In the genomic region with DNA sequence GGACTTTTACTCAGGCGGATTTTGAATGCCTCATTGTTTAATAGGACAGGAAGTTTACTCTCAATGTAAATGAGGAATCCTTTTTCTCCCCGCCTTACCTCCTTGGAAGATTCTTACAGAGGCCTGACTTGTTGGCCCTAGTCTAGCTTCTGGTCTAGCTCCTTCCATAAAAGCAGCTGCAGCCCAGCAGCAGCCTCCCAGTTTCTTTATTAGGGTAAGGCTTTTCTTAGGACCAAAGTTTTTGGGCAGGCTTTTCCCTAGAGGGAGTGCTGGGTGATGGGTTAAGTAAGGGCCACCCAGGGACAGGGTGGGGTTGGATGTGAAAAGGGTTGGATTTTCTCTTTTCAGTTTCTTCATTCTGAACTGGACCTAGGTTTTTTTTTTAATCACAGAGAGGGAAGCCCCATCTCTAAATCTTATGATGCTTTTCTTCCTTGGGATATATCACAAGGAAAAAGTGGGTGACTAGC, we compare ENCODE assay signal across 1 cellular context.
TF ChIP-seq lines count a peak whose summit lies in the region.

No MANE protein-coding gene starts in this region.

TF ChIP-seq in GM12878, 131 proteins besides CTCF, POLR2A, EP300 and RAD21 (continued from another document):
- TF ChIP-seq, protein P1, sequence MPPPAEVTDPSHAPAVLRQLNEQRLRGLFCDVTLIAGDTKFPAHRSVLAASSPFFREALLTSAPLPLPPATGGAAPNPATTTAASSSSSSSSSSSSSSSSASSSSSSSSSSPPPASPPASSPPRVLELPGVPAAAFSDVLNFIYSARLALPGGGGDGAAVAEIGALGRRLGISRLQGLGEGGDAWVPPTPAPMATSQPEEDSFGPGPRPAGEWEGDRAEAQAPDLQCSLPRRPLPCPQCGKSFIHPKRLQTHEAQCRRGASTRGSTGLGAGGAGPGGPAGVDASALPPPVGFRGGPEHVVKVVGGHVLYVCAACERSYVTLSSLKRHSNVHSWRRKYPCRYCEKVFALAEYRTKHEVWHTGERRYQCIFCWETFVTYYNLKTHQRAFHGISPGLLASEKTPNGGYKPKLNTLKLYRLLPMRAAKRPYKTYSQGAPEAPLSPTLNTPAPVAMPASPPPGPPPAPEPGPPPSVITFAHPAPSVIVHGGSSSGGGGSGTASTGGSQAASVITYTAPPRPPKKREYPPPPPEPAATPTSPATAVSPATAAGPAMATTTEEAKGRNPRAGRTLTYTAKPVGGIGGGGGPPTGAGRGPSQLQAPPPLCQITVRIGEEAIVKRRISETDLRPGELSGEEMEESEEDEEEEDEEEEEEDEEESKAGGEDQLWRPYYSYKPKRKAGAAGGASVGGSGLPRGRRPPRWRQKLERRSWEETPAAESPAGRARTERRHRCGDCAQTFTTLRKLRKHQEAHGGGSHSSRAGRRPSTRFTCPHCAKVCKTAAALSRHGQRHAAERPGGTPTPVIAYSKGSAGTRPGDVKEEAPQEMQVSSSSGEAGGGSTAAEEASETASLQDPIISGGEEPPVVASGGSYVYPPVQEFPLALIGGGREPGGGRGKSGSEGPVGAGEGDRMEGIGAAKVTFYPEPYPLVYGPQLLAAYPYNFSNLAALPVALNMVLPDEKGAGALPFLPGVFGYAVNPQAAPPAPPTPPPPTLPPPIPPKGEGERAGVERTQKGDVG (CRISPR knock-in tag; IDR thresholded peaks at IDR 0.05): no peak
- no peak for TF ChIP-seq RAD51 (IDR thresholded peaks at IDR 0.05)
- no peak for TF ChIP-seq MEF2A (IDR thresholded peaks at IDR 0.05; ENCODE audit: insufficient read depth, low read depth, low read length)
- TF ChIP-seq SIX5 (IDR thresholded peaks at IDR 0.05; ENCODE audit: low read depth, low read length, severe bottlenecking): no peak
- no peak for TF ChIP-seq KLF5 (IDR thresholded peaks at IDR 0.05; ENCODE audit: partially characterized antibody)
- TF ChIP-seq ZZZ3 (IDR thresholded peaks at IDR 0.05; ENCODE audit: control insufficient read depth, insufficient read length, low read depth): no peak
- 0 out of 2 replicates have a peak, but pooled peaks have one; percentile 2 for TF ChIP-seq NFIC (IDR thresholded peaks at IDR 0.05; ENCODE audit: low read depth, low read length)
- no peak for TF ChIP-seq NRF1 (conservative IDR thresholded peaks at IDR 0.05; ENCODE audit: low read depth, low read length)
- TF ChIP-seq, protein P2, sequence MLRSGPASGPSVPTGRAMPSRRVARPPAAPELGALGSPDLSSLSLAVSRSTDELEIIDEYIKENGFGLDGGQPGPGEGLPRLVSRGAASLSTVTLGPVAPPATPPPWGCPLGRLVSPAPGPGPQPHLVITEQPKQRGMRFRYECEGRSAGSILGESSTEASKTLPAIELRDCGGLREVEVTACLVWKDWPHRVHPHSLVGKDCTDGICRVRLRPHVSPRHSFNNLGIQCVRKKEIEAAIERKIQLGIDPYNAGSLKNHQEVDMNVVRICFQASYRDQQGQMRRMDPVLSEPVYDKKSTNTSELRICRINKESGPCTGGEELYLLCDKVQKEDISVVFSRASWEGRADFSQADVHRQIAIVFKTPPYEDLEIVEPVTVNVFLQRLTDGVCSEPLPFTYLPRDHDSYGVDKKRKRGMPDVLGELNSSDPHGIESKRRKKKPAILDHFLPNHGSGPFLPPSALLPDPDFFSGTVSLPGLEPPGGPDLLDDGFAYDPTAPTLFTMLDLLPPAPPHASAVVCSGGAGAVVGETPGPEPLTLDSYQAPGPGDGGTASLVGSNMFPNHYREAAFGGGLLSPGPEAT (IDR thresholded peaks at IDR 0.05; ENCODE audit: low read depth): no peak; the same call in 1 of the 2 replicates
- no peak; the same call in 1 of the 2 replicates for TF ChIP-seq POLR2AphosphoS5 (IDR thresholded peaks at IDR 0.05; ENCODE audit: low read length)
- no peak for TF ChIP-seq SPI1 (IDR thresholded peaks at IDR 0.05; ENCODE audit: borderline replicate concordance, insufficient read depth, low read depth, low read length)
- no peak for TF ChIP-seq EGR1 (IDR thresholded peaks at IDR 0.05; ENCODE audit: borderline replicate concordance in 1 of 2, low read depth in 2 of 2, low read length in 2 of 2)
- TF ChIP-seq ZSCAN29 (IDR thresholded peaks at IDR 0.05): no peak
- TF ChIP-seq, protein P3, sequence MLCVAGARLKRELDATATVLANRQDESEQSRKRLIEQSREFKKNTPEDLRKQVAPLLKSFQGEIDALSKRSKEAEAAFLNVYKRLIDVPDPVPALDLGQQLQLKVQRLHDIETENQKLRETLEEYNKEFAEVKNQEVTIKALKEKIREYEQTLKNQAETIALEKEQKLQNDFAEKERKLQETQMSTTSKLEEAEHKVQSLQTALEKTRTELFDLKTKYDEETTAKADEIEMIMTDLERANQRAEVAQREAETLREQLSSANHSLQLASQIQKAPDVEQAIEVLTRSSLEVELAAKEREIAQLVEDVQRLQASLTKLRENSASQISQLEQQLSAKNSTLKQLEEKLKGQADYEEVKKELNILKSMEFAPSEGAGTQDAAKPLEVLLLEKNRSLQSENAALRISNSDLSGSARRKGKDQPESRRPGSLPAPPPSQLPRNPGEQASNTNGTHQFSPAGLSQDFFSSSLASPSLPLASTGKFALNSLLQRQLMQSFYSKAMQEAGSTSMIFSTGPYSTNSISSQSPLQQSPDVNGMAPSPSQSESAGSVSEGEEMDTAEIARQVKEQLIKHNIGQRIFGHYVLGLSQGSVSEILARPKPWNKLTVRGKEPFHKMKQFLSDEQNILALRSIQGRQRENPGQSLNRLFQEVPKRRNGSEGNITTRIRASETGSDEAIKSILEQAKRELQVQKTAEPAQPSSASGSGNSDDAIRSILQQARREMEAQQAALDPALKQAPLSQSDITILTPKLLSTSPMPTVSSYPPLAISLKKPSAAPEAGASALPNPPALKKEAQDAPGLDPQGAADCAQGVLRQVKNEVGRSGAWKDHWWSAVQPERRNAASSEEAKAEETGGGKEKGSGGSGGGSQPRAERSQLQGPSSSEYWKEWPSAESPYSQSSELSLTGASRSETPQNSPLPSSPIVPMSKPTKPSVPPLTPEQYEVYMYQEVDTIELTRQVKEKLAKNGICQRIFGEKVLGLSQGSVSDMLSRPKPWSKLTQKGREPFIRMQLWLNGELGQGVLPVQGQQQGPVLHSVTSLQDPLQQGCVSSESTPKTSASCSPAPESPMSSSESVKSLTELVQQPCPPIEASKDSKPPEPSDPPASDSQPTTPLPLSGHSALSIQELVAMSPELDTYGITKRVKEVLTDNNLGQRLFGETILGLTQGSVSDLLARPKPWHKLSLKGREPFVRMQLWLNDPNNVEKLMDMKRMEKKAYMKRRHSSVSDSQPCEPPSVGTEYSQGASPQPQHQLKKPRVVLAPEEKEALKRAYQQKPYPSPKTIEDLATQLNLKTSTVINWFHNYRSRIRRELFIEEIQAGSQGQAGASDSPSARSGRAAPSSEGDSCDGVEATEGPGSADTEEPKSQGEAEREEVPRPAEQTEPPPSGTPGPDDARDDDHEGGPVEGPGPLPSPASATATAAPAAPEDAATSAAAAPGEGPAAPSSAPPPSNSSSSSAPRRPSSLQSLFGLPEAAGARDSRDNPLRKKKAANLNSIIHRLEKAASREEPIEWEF (IDR thresholded peaks at IDR 0.05; ENCODE audit: insufficient replicate concordance, low read depth, low read length): no peak
- peak; percentile 51; the same call in 1 of the 2 replicates for TF ChIP-seq MTA3 (IDR thresholded peaks at IDR 0.05; ENCODE audit: borderline replicate concordance, low read length)
- TF ChIP-seq JUNB (IDR thresholded peaks at IDR 0.05): no peak
- no peak for TF ChIP-seq JUND (IDR thresholded peaks at IDR 0.05; ENCODE audit: low read depth, low read length)
- no peak for TF ChIP-seq SMC3 (IDR thresholded peaks at IDR 0.05; ENCODE audit: borderline replicate concordance, low read length)
- TF ChIP-seq, protein P4, sequence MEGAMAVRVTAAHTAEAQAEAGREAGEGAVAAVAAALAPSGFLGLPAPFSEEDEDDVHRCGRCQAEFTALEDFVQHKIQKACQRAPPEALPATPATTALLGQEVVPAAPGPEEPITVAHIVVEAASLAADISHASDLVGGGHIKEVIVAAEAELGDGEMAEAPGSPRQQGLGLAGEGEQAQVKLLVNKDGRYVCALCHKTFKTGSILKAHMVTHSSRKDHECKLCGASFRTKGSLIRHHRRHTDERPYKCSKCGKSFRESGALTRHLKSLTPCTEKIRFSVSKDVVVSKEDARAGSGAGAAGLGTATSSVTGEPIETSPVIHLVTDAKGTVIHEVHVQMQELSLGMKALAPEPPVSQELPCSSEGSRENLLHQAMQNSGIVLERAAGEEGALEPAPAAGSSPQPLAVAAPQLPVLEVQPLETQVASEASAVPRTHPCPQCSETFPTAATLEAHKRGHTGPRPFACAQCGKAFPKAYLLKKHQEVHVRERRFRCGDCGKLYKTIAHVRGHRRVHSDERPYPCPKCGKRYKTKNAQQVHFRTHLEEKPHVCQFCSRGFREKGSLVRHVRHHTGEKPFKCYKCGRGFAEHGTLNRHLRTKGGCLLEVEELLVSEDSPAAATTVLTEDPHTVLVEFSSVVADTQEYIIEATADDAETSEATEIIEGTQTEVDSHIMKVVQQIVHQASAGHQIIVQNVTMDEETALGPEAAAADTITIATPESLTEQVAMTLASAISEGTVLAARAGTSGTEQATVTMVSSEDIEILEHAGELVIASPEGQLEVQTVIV (IDR thresholded peaks at IDR 0.05; ENCODE audit: borderline replicate concordance, partially characterized antibody): no peak
- no peak for TF ChIP-seq ZNF384 (IDR thresholded peaks at IDR 0.05; ENCODE audit: borderline replicate concordance, low read depth, low read length)
- TF ChIP-seq CREM (IDR thresholded peaks at IDR 0.05; ENCODE audit: low read depth): no peak
- TF ChIP-seq NR2C2 (IDR thresholded peaks at IDR 0.05; ENCODE audit: borderline replicate concordance, control insufficient read depth, insufficient read length, low read depth): no peak
- TF ChIP-seq, protein P5, sequence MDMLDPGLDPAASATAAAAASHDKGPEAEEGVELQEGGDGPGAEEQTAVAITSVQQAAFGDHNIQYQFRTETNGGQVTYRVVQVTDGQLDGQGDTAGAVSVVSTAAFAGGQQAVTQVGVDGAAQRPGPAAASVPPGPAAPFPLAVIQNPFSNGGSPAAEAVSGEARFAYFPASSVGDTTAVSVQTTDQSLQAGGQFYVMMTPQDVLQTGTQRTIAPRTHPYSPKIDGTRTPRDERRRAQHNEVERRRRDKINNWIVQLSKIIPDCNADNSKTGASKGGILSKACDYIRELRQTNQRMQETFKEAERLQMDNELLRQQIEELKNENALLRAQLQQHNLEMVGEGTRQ (IDR thresholded peaks at IDR 0.05; ENCODE audit: borderline replicate concordance, low read depth, low read length): no peak
- TF ChIP-seq NFYA (IDR thresholded peaks at IDR 0.05; ENCODE audit: borderline replicate concordance, low read depth, low read length): no peak
- TF ChIP-seq BHLHE40 (IDR thresholded peaks at IDR 0.05; ENCODE audit: borderline replicate concordance in 1 of 2, low read depth in 2 of 2, low read length in 1 of 2): no peak
- TF ChIP-seq DPF2 (IDR thresholded peaks at IDR 0.05): no peak
- 0 out of 2 replicates have a peak, but pooled peaks have one; percentile 32 for TF ChIP-seq FOXM1 (IDR thresholded peaks at IDR 0.05; ENCODE audit: low read depth, low read length)
- no peak for TF ChIP-seq GATAD2B (conservative IDR thresholded peaks at IDR 0.05; ENCODE audit: low read depth)
- TF ChIP-seq, protein P6, sequence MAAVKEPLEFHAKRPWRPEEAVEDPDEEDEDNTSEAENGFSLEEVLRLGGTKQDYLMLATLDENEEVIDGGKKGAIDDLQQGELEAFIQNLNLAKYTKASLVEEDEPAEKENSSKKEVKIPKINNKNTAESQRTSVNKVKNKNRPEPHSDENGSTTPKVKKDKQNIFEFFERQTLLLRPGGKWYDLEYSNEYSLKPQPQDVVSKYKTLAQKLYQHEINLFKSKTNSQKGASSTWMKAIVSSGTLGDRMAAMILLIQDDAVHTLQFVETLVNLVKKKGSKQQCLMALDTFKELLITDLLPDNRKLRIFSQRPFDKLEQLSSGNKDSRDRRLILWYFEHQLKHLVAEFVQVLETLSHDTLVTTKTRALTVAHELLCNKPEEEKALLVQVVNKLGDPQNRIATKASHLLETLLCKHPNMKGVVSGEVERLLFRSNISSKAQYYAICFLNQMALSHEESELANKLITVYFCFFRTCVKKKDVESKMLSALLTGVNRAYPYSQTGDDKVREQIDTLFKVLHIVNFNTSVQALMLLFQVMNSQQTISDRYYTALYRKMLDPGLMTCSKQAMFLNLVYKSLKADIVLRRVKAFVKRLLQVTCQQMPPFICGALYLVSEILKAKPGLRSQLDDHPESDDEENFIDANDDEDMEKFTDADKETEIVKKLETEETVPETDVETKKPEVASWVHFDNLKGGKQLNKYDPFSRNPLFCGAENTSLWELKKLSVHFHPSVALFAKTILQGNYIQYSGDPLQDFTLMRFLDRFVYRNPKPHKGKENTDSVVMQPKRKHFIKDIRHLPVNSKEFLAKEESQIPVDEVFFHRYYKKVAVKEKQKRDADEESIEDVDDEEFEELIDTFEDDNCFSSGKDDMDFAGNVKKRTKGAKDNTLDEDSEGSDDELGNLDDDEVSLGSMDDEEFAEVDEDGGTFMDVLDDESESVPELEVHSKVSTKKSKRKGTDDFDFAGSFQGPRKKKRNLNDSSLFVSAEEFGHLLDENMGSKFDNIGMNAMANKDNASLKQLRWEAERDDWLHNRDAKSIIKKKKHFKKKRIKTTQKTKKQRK (IDR thresholded peaks at IDR 0.05; ENCODE audit: low read depth, low read length): no peak
- no peak for TF ChIP-seq SP1 (IDR thresholded peaks at IDR 0.05; ENCODE audit: low read depth, low read length)
- 0 out of 2 replicates have a peak, but pooled peaks have one; percentile 44 for TF ChIP-seq PML (IDR thresholded peaks at IDR 0.05; ENCODE audit: low read length)
- TF ChIP-seq STAT3 (IDR thresholded peaks at IDR 0.05; ENCODE audit: low read depth, low read length): no peak
